In genomic region chr14:64704145-64704742, GRCh38 we compare ENCODE assay signal across 8 cellular contexts. TPM values are rescaled to one million over a fixed set of nuclear protein-coding genes. Genes with fewer than 3 reads are reported as not detected.
DNase-seq lines count a peak whose midpoint lies in the region; ATAC-seq, FAIRE-seq and TF ChIP-seq lines count a peak whose summit lies in the region.

Gene PLEKHG3 (plus strand): TSS chr14:64704424. CDS start chr14:64727632, 23,208 bp downstream.

- no peaks in the 10 kb centered on the region; the same call in 1 of the 2 replicates for H3K9me3 ChIP-seq in AG04450 (ENCODE audit: control insufficient read depth, insufficient read depth, low read length)
- no peaks in the 10 kb centered on the region for H3K9me3 ChIP-seq in HAP-1
- no peaks in the 10 kb centered on the region for H3K9me3 ChIP-seq in PC-9 (ENCODE audit: insufficient read depth, low read depth)
- no peaks in the 10 kb centered on the region for H3K9me3 ChIP-seq in astrocyte (ENCODE audit: insufficient read depth, low read depth, low read length)
- H3K9me3 ChIP-seq in osteoblast (ENCODE audit: low read depth, low read length), result no peaks in the 10 kb centered on the region

- no TSS peak for BruUV-seq in PC-9 (replicated peaks; lab: Mats Ljungman, UMichigan)

- H3K36me3 Mint-ChIP-seq in astrocyte (ENCODE audit: low read depth, unreplicated experiment), result no peaks in the 10 kb centered on the region

- DNase-seq in AG04450 (ENCODE audit: low read depth, low spot score) (peak; percentile 26), HAP-1 (ENCODE audit: low spot score in 2 of 2) (peak; percentile 75 to 92), PC-9 (peak; percentile 70 to 88), astrocyte (ENCODE audit: low read depth) (peak; percentile 69), left cardiac atrium (peak; percentile 87), osteoblast (ENCODE audit: insufficient read length, low spot score, missing footprints) (peak; percentile 97), GOT3 (lab: John Stamatoyannopoulos, UW) (no peak)

- peaks cover 35% of the 10 kb centered on the region for H3F3A ChIP-seq in PC-9 (ENCODE audit: insufficient read depth, low read depth)

- H3K4me1 ChIP-seq in HAP-1, result peaks cover 52% of the 10 kb centered on the region
- peaks cover 69% of the 10 kb centered on the region for H3K4me1 ChIP-seq in PC-9 (replicated peaks; ENCODE audit: insufficient read depth)
- H3K4me1 ChIP-seq in astrocyte (ENCODE audit: insufficient read depth, low read length), result peaks cover 48% of the 10 kb centered on the region
- H3K4me1 ChIP-seq in osteoblast (ENCODE audit: insufficient read depth, low read length), result peaks cover 22% of the 10 kb centered on the region

- peaks cover 5% of the 10 kb centered on the region; the same call in 1 of the 2 replicates for H3K36me3 ChIP-seq in HAP-1 (replicated peaks)
- no peaks in the 10 kb centered on the region for H3K36me3 ChIP-seq in PC-9 (ENCODE audit: low read depth)
- H3K36me3 ChIP-seq in astrocyte (ENCODE audit: insufficient read depth, low read length), result no peaks in the 10 kb centered on the region
- no peaks in the 10 kb centered on the region for H3K36me3 ChIP-seq in osteoblast (ENCODE audit: insufficient read depth, low read length)

- TF ChIP-seq CTCF in AG04450 (IDR thresholded peaks at IDR 0.05; ENCODE audit: low read depth, low read length) (no peak), PC-9 (conservative IDR thresholded peaks at IDR 0.05) (no peak), astrocyte (IDR thresholded peaks at IDR 0.05; ENCODE audit: insufficient read depth, low read depth, low read length) (no peak), osteoblast (IDR thresholded peaks at IDR 0.05; ENCODE audit: extremely low read depth, low read depth, low read length) (no peak)

- H3K4me2 ChIP-seq in PC-9 (peak within 1 kb of the TSS; percentile 96), astrocyte (ENCODE audit: low read length) (peak within 1 kb of the TSS; percentile 89), osteoblast (ENCODE audit: insufficient read depth, low read length) (peak within 1 kb of the TSS; percentile 88)

- H3K4me1 Mint-ChIP-seq in astrocyte (ENCODE audit: low read depth, unreplicated experiment), result peaks cover 46% of the 10 kb centered on the region

- ATAC-seq in left cardiac atrium (peak; percentile 80 to 86), HG02840 (IDR thresholded peaks at IDR 0.05; ENCODE audit: low FRiP score, unreplicated experiment) (no peak)

- H3K4me3 ChIP-seq in AG04450 (ENCODE audit: low read depth, low read length), result peak within 1 kb of the TSS; percentile 77
- H3K4me3 ChIP-seq in HAP-1, result peak within 1 kb of the TSS; percentile 79
- peak within 1 kb of the TSS; percentile 97 for H3K4me3 ChIP-seq in PC-9
- peak within 1 kb of the TSS; percentile 76 for H3K4me3 ChIP-seq in astrocyte (ENCODE audit: insufficient read depth, low read depth, low read length)
- H3K4me3 ChIP-seq in osteoblast (ENCODE audit: insufficient read depth, low read length), result peak within 1 kb of the TSS; percentile 83

- in situ Hi-C loops in HAP-1 (cut with MboI; ENCODE audit: low sequenced_read_pairs), result no loop called here

- peaks cover 34% of the 10 kb centered on the region for H3K27me3 ChIP-seq in AG04450 (ENCODE audit: control insufficient read depth, insufficient read depth, low read length)
- H3K27me3 ChIP-seq in HAP-1 (ENCODE audit: low read depth), result no peaks in the 10 kb centered on the region
- H3K27me3 ChIP-seq in PC-9 (ENCODE audit: insufficient read depth, low read depth), result no peaks in the 10 kb centered on the region
- H3K27me3 ChIP-seq in astrocyte (ENCODE audit: insufficient read depth, low read length), result peaks cover 16% of the 10 kb centered on the region
- peaks cover 24% of the 10 kb centered on the region for H3K27me3 ChIP-seq in osteoblast (ENCODE audit: insufficient read depth, low read length)

- H4K20me1 ChIP-seq in PC-9 (ENCODE audit: insufficient read depth) (no peaks in the 10 kb centered on the region), astrocyte (ENCODE audit: insufficient read depth, low read length) (peaks cover 28% of the 10 kb centered on the region), osteoblast (ENCODE audit: insufficient read depth, low read length) (no peaks in the 10 kb centered on the region)

- H3K9me2 ChIP-seq in PC-9 (ENCODE audit: insufficient read depth), result no peaks in the 10 kb centered on the region

- peak within 1 kb of the TSS; percentile 88 for H3K27ac Mint-ChIP-seq in astrocyte (ENCODE audit: unreplicated experiment)

- H3K27me3 Mint-ChIP-seq in astrocyte (ENCODE audit: low read depth, unreplicated experiment), result no peaks in the 10 kb centered on the region

- H2AFZ ChIP-seq in PC-9 (peak within 1 kb of the TSS; percentile 95), astrocyte (ENCODE audit: low read depth, low read length) (peak within 1 kb of the TSS; percentile 77), osteoblast (ENCODE audit: low read length) (peak within 1 kb of the TSS; percentile 93)

- CTCF ChIA-PET in AG04450 (lab: Charles Lee), result interaction anchor here (0.5 to 0.8 kb wide), 3 partner anchors 9 to 361 kb away, joined by 3 to 5 read pairs (median 3); no protein-coding TSS in a partner anchor
- CTCF ChIA-PET in PC-9 (lab: Charles Lee), result no interaction called here

- H3K9me3 Mint-ChIP-seq in astrocyte (ENCODE audit: unreplicated experiment), result no peaks in the 10 kb centered on the region

- H3K27ac ChIP-seq in AG04450 (ENCODE audit: low read depth, low read length) (no peak within 1 kb of the TSS), PC-9 (peak within 1 kb of the TSS; percentile 49), astrocyte (ENCODE audit: low read depth, low read length) (peak within 1 kb of the TSS; percentile 60), osteoblast (ENCODE audit: low read depth, low read length) (no peak within 1 kb of the TSS)

- peak within 1 kb of the TSS; percentile 87 for H3K9ac ChIP-seq in astrocyte (ENCODE audit: low read length)

- peak within 1 kb of the TSS; percentile 91 for H3K4me3 Mint-ChIP-seq in astrocyte (ENCODE audit: unreplicated experiment)

- POLR2A ChIA-PET in AG04450 (lab: Yijun Ruan, JAX), result interaction anchor here (0.6 to 1.6 kb wide), 6 partner anchors 9 to 200 kb away, joined by 3 to 12 read pairs (median 6); no protein-coding TSS in a partner anchor
- POLR2A ChIA-PET in PC-9 (lab: Charles Lee; ENCODE audit: unreplicated experiment), result interaction anchor here (0.5 to 0.7 kb wide), 5 partner anchors 9 to 651 kb away, joined by 3 to 7 read pairs (median 5); no protein-coding TSS in a partner anchor

- H3K79me2 ChIP-seq in PC-9 (ENCODE audit: low read depth) (peaks cover 40% of the 10 kb centered on the region), astrocyte (ENCODE audit: insufficient read depth, low read length) (peaks cover 48% of the 10 kb centered on the region), osteoblast (ENCODE audit: insufficient read depth, low read length) (peaks cover 10% of the 10 kb centered on the region)

- no peak for FAIRE-seq in astrocyte (lab: Jason Lieb, UNC)

- intact Hi-C loops in PC-9 (cut with micrococcal nuclease; ENCODE audit: unreplicated experiment) (loop anchor here (2.0 to 10.0 kb wide), 3 partner anchors 17 to 199 kb away; partner anchors contain the start of genes ZBTB1 and ZBTB25), left cardiac atrium (cut with DNase I) (no loop called here)

RNA-seq across cellular contexts. Expression of gene PLEKHG3, which starts in this region (rescaled TPM):
- polyA plus RNA-seq in AG04450 (2011; rRNA removed), result 6.4 and 6.6 TPM in 2 replicates
- 8.1 and 12.0 TPM in 2 replicates for polyA minus RNA-seq in AG04450 (2011; rRNA and poly(A)+ RNA removed)
- total RNA-seq in PC-9 (2021) (59.3 and 61.7 TPM in 2 replicates), astrocyte (84.1 and 98.6 TPM in 2 replicates), left cardiac atrium (10 to 100 TPM; 29.4 to 37.7 TPM), osteoblast (2.9 and 5.4 TPM in 2 replicates)

Comparison
In these comparisons a context has a peak if more than half of its experiments do, and no peak if none do; other contexts are left out.
1. H3K27ac ChIP-seq: peak in PC-9 (single experiment) and astrocyte (single experiment); none in AG04450 (single experiment) and osteoblast (single experiment).
2. Peak in every context shown above with its lines, with median percentiles within 50 percentile points of each other: H3K4me3 ChIP-seq, H2AFZ ChIP-seq and H3K4me2 ChIP-seq.